ENCODE assay signal across 8 cellular contexts in the genomic region with DNA sequence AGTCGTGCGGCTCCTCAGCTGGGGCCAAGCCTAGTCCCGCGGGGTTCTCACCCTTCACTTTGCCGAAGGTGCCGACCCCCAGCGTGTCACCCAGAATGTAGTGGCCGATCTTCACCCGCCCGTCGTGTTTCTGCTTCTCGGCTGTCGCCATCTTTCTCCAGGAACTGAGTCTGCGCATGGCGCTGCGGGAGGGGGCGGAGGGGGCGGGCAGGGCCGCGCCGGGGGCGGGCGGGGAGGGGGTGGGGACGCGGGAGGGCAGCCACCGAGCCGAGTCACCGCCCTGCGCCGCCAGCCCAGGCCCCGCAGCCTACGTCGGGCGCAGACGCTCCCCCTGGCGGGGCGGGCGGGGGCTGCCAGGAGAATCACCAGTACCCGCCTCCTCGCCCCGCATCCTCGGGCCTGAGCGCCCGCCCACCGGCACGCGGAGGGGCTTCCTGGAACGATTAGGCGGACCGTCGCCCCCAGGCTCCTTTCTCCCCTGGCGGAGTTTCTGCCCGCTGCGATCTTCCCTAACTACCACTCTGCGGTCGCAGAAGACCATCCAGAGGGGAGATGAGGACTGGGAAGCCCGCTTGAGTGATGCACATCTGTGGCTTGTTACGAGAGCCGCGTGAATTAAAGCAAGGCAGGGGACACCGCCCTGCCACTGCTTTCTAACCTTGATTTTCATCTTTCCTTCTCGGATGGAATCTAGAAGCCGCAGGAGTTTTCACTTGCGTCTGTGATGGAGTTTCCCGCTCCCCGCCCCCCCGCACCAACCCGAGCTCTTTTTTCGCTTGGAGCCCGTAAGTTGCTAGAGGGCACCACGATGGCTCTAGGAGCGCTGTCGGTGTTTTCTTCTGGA. TPM values are rescaled to one million over a fixed set of nuclear protein-coding genes. Genes with fewer than 3 reads are reported as not detected.
DNase-seq lines count a peak whose midpoint lies in the region; ATAC-seq and TF ChIP-seq lines count a peak whose summit lies in the region.

A gene (minus strand): TSS at position 363 of the 844 bp plus-strand sequence. CDS start 185 bp downstream, at position 178.

- H2AFZ ChIP-seq in hepatocyte, result peak within 1 kb of the TSS; percentile 99

- H4K20me1 ChIP-seq in hepatocyte (ENCODE audit: insufficient read depth, poor library complexity, severe bottlenecking), result peaks cover 23% of the 10 kb centered on the region

- no peaks in the 10 kb centered on the region for H3K9me3 ChIP-seq in hepatocyte (ENCODE audit: low read depth)

- H3K27ac ChIP-seq in 22Rv1 (peak within 1 kb of the TSS; percentile 100), hepatocyte (peak within 1 kb of the TSS; percentile 97)

- peak; percentile 77 for TF ChIP-seq CTCF in 22Rv1 (IDR thresholded peaks at IDR 0.05)
- TF ChIP-seq CTCF in astrocyte of the cerebellum (IDR thresholded peaks at IDR 0.05; ENCODE audit: low read depth, low read length, missing control alignments), result peak; percentile 50
- peak; percentile 65 for TF ChIP-seq CTCF in hepatocyte (IDR thresholded peaks at IDR 0.05; ENCODE audit: poor library complexity)
- TF ChIP-seq CTCF in retinal pigment epithelial cell (conservative IDR thresholded peaks at IDR 0.05; ENCODE audit: low read depth, low read length), result peak; percentile 56

- peak within 1 kb of the TSS; percentile 92 for H3K4me3 ChIP-seq in astrocyte of the cerebellum (ENCODE audit: low read depth, low read length)
- H3K4me3 ChIP-seq in hepatocyte, result peak within 1 kb of the TSS; percentile 93
- H3K4me3 ChIP-seq in retinal pigment epithelial cell (ENCODE audit: low read length), result peak within 1 kb of the TSS; percentile 93

- ATAC-seq in GM18519 (IDR thresholded peaks at IDR 0.05; ENCODE audit: low FRiP score, unreplicated experiment), result peak; percentile 95
- peak; percentile 97 for ATAC-seq in HG03045 (IDR thresholded peaks at IDR 0.05; ENCODE audit: unreplicated experiment)

- no peaks in the 10 kb centered on the region for H3K27me3 ChIP-seq in hepatocyte

- peaks cover 52% of the 10 kb centered on the region for H3K79me2 ChIP-seq in hepatocyte

- DNase-seq in NCI-H2081 (lab: John Stamatoyannopoulos, UW) (peak; percentile 92 to 97), T-helper 9 cell (peak; percentile 86), astrocyte of the cerebellum (ENCODE audit: low read depth) (peak; percentile 57), hepatocyte (ENCODE audit: low spot score) (peak; percentile 97), retinal pigment epithelial cell (ENCODE audit: low read depth) (no peak)

- in situ Hi-C loops in astrocyte of the cerebellum (cut with HindIII; ENCODE audit: low sequenced_read_pairs), result no loop called here

- no peaks in the 10 kb centered on the region for H3K9me2 ChIP-seq in hepatocyte (replicated peaks; ENCODE audit: insufficient read depth)

- H3K36me3 ChIP-seq in hepatocyte (replicated peaks; ENCODE audit: insufficient read depth, low read depth), result no peaks in the 10 kb centered on the region

- peaks cover 26% of the 10 kb centered on the region for H3K4me1 ChIP-seq in hepatocyte (ENCODE audit: insufficient read depth)

- H3K4me2 ChIP-seq in hepatocyte, result peak within 1 kb of the TSS; percentile 87

- WGBS in hepatocyte (ENCODE audit: low lambda C conversion rate, missing lambda C conversion rate), result 1% methylated on average over 50 of the region's 73 CpGs

RNA-seq across cellular contexts. Expression of the gene that starts here (rescaled TPM):
- total RNA-seq in hepatocyte, result 87.9 and 90.4 TPM in 2 replicates
- polyA plus RNA-seq in hepatocyte, result 24.5 and 25.7 TPM in 2 replicates
